Comparison of ENCODE assay signal across 9 cellular contexts in the genomic region with DNA sequence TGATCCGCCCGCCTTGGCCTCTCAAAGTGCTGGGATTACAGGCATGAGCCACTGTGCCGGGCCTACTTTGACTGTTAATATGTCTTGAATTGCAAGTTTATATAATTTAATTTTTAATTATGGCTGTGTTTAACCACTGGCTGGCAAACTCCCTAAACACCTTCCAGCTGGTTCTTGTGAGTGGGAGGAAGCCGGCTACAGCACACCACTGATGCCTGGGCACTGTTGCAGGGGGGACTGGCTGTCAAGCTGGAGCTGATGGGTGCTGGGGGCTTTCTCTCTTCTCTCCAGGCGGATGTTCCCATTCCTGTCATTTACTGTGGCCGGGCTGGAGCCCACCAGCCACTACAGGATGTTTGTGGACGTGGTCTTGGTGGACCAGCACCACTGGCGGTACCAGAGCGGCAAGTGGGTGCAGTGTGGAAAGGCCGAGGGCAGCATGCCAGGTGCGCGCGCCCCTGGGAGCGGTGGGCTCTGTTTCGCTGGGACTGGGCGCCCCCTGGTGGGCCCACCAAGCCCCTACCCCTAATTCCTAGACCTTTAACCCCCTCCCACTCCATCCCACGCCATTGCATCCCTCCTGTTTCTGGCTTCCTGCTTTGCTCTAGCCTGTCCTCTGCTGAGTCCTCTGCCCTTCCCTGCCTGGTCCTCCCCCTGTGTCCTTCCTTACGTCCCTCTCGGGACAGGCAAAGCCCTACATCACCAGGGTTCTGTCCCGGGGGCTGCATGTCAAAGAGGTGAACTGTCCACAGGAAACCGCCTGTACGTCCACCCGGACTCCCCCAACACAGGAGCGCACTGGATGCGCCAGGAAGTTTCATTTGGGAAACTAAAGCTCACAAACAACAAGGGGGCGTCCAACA. TPM values are rescaled to one million over a fixed set of nuclear protein-coding genes. Genes with fewer than 3 reads are reported as not detected.
DNase-seq lines count a peak whose midpoint lies in the region; ATAC-seq and TF ChIP-seq lines count a peak whose summit lies in the region.
"Had no signal": no experiment of that assay in that cellular context is flagged by ENCODE, and none has a peak within 500 bp of the region (broad histone marks: within the 10 kb centered on the region; RNA-seq: fewer than 3 reads in every experiment).

No MANE protein-coding gene starts in this region.

- H3K36me3 Mint-ChIP-seq in activated CD4-positive, alpha-beta T cell treated with anti-CD3 and anti-CD28 coated beads, Interleukin-2, amount 10 ng/mL, durations not matched to agents 24 days and 14 days (ENCODE audit: low read depth): peaks cover 52% of the 10 kb centered on the region
- peaks cover 64% of the 10 kb centered on the region for H3K36me3 Mint-ChIP-seq in stimulated activated naive CD8-positive, alpha-beta T cell treated with anti-CD3 and anti-CD28 coated beads, Interleukin-15, Interleukin-2, amounts not matched to agents 100 ng/mL and 50 ng/mL, for 24 hours (ENCODE audit: low read depth)

- TF ChIP-seq CTCF in C4-2B (conservative IDR thresholded peaks at IDR 0.05) (peak; percentile 55), foreskin fibroblast (IDR thresholded peaks at IDR 0.05; ENCODE audit: low read depth, low read length) (peak; percentile 4)

- intact Hi-C loops in activated CD4-positive, alpha-beta T cell treated with anti-CD3 and anti-CD28 coated beads, Interleukin-2, amount 10 ng/mL, durations not matched to agents 24 days and 14 days (cut with micrococcal nuclease): loop anchor here (1.0 kb wide), 1 partner anchor 43 kb away; no protein-coding TSS in a partner anchor

- H3K4me3 Mint-ChIP-seq in activated CD4-positive, alpha-beta T cell treated with anti-CD3 and anti-CD28 coated beads, Interleukin-2, amount 10 ng/mL, durations not matched to agents 24 days and 14 days: no peak overlapping the region
- peak overlapping the region; percentile 41 for H3K4me3 Mint-ChIP-seq in stimulated activated naive CD8-positive, alpha-beta T cell treated with anti-CD3 and anti-CD28 coated beads, Interleukin-15, Interleukin-2, amounts not matched to agents 100 ng/mL and 50 ng/mL, for 24 hours
- H3K4me3 Mint-ChIP-seq: dendritic cell treated with granulocyte-macrophage colony-stimulating factor and Interleukin-4, amounts not matched to agents 40 ng/mL and 50 ng/mL, for 4 days had no signal

- no peak overlapping the region for H3K27ac Mint-ChIP-seq in activated CD4-positive, alpha-beta T cell treated with anti-CD3 and anti-CD28 coated beads, Interleukin-2, amount 10 ng/mL, durations not matched to agents 24 days and 14 days
- H3K27ac Mint-ChIP-seq in stimulated activated naive CD8-positive, alpha-beta T cell treated with anti-CD3 and anti-CD28 coated beads, Interleukin-15, Interleukin-2, amounts not matched to agents 100 ng/mL and 50 ng/mL, for 24 hours: no peak overlapping the region
- H3K27ac Mint-ChIP-seq: dendritic cell treated with granulocyte-macrophage colony-stimulating factor and Interleukin-4, amounts not matched to agents 40 ng/mL and 50 ng/mL, for 4 days had no signal

- peak; percentile 55 for DNase-seq in KBM-7
- peak; percentile 81 for DNase-seq in activated CD4-positive, alpha-beta T cell treated with anti-CD3 and anti-CD28 coated beads, Interleukin-2, amount 10 ng/mL, durations not matched to agents 24 days and 14 days
- no peak for DNase-seq in foreskin fibroblast
- DNase-seq in HuH-7.5 (ENCODE audit: low spot score): no peak

- ATAC-seq in GM18520 (IDR thresholded peaks at IDR 0.05; ENCODE audit: unreplicated experiment) (no peak), GM21390 (IDR thresholded peaks at IDR 0.05; ENCODE audit: unreplicated experiment) (no peak)

- H3K9me3 Mint-ChIP-seq in activated CD4-positive, alpha-beta T cell treated with anti-CD3 and anti-CD28 coated beads, Interleukin-2, amount 10 ng/mL, durations not matched to agents 24 days and 14 days: no peaks in the 10 kb centered on the region
- no peaks in the 10 kb centered on the region for H3K9me3 Mint-ChIP-seq in stimulated activated naive CD8-positive, alpha-beta T cell treated with anti-CD3 and anti-CD28 coated beads, Interleukin-15, Interleukin-2, amounts not matched to agents 100 ng/mL and 50 ng/mL, for 24 hours
- H3K9me3 Mint-ChIP-seq: dendritic cell treated with granulocyte-macrophage colony-stimulating factor and Interleukin-4, amounts not matched to agents 40 ng/mL and 50 ng/mL, for 4 days had no signal

- no peaks in the 10 kb centered on the region for H3K27me3 Mint-ChIP-seq in activated CD4-positive, alpha-beta T cell treated with anti-CD3 and anti-CD28 coated beads, Interleukin-2, amount 10 ng/mL, durations not matched to agents 24 days and 14 days
- peaks cover 3% of the 10 kb centered on the region for H3K27me3 Mint-ChIP-seq in stimulated activated naive CD8-positive, alpha-beta T cell treated with anti-CD3 and anti-CD28 coated beads, Interleukin-15, Interleukin-2, amounts not matched to agents 100 ng/mL and 50 ng/mL, for 24 hours

- in situ Hi-C loops in KBM-7 (cut with MboI; ENCODE audit: low pct_unique_long_range_greater_than_20kb, low sequenced_read_pairs): no loop called here

- no peak overlapping the region for H3K4me3 ChIP-seq in foreskin fibroblast (ENCODE audit: low read depth in 1 of 2, low read length in 2 of 2)

- no peak overlapping the region for H3K27ac ChIP-seq in C4-2B

- H3K4me1 Mint-ChIP-seq in activated CD4-positive, alpha-beta T cell treated with anti-CD3 and anti-CD28 coated beads, Interleukin-2, amount 10 ng/mL, durations not matched to agents 24 days and 14 days: peaks cover 33% of the 10 kb centered on the region
- H3K4me1 Mint-ChIP-seq in stimulated activated naive CD8-positive, alpha-beta T cell treated with anti-CD3 and anti-CD28 coated beads, Interleukin-15, Interleukin-2, amounts not matched to agents 100 ng/mL and 50 ng/mL, for 24 hours (ENCODE audit: low read depth): peaks cover 51% of the 10 kb centered on the region

RNA-seq across cellular contexts. Expression of a gene that starts 9.5 kb away (rescaled TPM):
- 63.0 and 66.4 TPM in 2 replicates for total RNA-seq in activated CD4-positive, alpha-beta T cell treated with anti-CD3 and anti-CD28 coated beads, Interleukin-2, amount 10 ng/mL, durations not matched to agents 24 days and 14 days

RNA-seq across cellular contexts. Expression of a gene that starts 48.6 kb away (rescaled TPM):
- total RNA-seq in activated CD4-positive, alpha-beta T cell treated with anti-CD3 and anti-CD28 coated beads, Interleukin-2, amount 10 ng/mL, durations not matched to agents 24 days and 14 days: 9.3 and 10.9 TPM in 2 replicates

Comparison
In these comparisons a context has a peak if more than half of its experiments do, and no peak if none do; other contexts are left out.
1. DNase-seq: peak in KBM-7 (single experiment) and activated CD4-positive, alpha-beta T cell treated with anti-CD3 and anti-CD28 coated beads, Interleukin-2, amount 10 ng/mL, durations not matched to agents 24 days and 14 days (single experiment); none in foreskin fibroblast (0 of 2) and HuH-7.5 (single experiment).